ENCODE assay signal across 17 cellular contexts in the genomic region with DNA sequence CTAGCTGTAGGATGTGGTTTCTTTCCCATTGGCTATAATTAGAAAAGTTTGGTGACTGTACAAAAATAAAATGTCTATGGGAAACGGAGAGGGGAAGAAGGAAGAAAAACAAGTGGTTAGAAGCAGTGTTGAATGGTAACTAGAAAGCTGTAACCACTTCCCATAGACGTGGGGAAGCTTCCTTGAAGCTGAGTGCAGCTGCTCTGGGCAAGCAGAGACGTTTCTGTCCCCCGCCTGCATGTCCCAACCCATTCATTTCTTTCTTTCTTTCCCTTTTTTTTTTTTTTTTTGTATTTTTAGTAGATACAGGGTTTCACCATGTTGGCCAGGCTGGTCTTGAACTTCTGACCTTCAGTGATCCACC.
DNase-seq lines count a peak whose midpoint lies in the region; ATAC-seq and TF ChIP-seq lines count a peak whose summit lies in the region.
"Had no signal": no experiment of that assay in that cellular context is flagged by ENCODE, and none has a peak within 500 bp of the region (broad histone marks: within the 10 kb centered on the region; RNA-seq: fewer than 3 reads in every experiment).

No MANE protein-coding gene starts in this region.

- CTCF ChIA-PET in activated CD8-positive, alpha-beta T cell treated with anti-CD3 and anti-CD28 coated beads for 36 hours (lab: Charles Lee), result no interaction called here

- no peaks in the 10 kb centered on the region for H3K27me3 Mint-ChIP-seq in activated CD8-positive, alpha-beta T cell treated with anti-CD3 and anti-CD28 coated beads for 36 hours
- peaks cover 1 to 4% (median 2%) of the 10 kb centered on the region in 3 donors for H3K27me3 Mint-ChIP-seq in immature natural killer cell (ENCODE audit: low read depth in 3 of 3)

- no peak for TF ChIP-seq EP300 in suprapubic skin (IDR thresholded peaks at IDR 0.05)

- POLR2A ChIA-PET in activated CD8-positive, alpha-beta T cell treated with anti-CD3 and anti-CD28 coated beads for 36 hours (lab: Charles Lee), result interaction anchor here (0.7 kb wide), 2 partner anchors 174 to 329 kb away, joined by 3 to 6 read pairs; no protein-coding TSS in a partner anchor

- no peaks in the 10 kb centered on the region for H3K9me3 ChIP-seq in suprapubic skin
- H3K9me3 ChIP-seq in colonic mucosa, result no peaks in the 10 kb centered on the region
- H3K9me3 ChIP-seq: breast epithelium, heart right ventricle, SJSA1 had no signal

- H3K9ac ChIP-seq in colonic mucosa (ENCODE audit: low read depth in 2 of 2, low read length in 2 of 2), result no peak overlapping the region

- peaks cover 3% of the 10 kb centered on the region for H3K4me1 Mint-ChIP-seq in activated CD8-positive, alpha-beta T cell treated with anti-CD3 and anti-CD28 coated beads for 36 hours (ENCODE audit: low read depth)
- H3K4me1 Mint-ChIP-seq in immature natural killer cell, result peaks cover 23 to 28% of the 10 kb centered on the region in 2 donors
- H3K4me1 Mint-ChIP-seq: stimulated activated effector memory CD8-positive, alpha-beta T cell treated with anti-CD3 and anti-CD28 coated beads, Interleukin-12 subunit alpha, Interleukin-12 subunit beta, amount 100 ng/mL, for 72 hours had no signal

- H3K4me3 Mint-ChIP-seq in activated CD8-positive, alpha-beta T cell treated with anti-CD3 and anti-CD28 coated beads for 36 hours, result no peak overlapping the region
- H3K4me3 Mint-ChIP-seq in immature natural killer cell, result peak overlapping the region in 2 of 5 donors; percentile 21 to 62
- H3K4me3 Mint-ChIP-seq: stimulated activated effector memory CD8-positive, alpha-beta T cell treated with anti-CD3 and anti-CD28 coated beads, Interleukin-12 subunit alpha, Interleukin-12 subunit beta, amount 100 ng/mL, for 72 hours had no signal

- no peaks in the 10 kb centered on the region for H3K36me3 Mint-ChIP-seq in activated CD8-positive, alpha-beta T cell treated with anti-CD3 and anti-CD28 coated beads for 36 hours (ENCODE audit: low read depth)
- no peaks in the 10 kb centered on the region for H3K36me3 Mint-ChIP-seq in immature natural killer cell
- H3K36me3 Mint-ChIP-seq: stimulated activated effector memory CD8-positive, alpha-beta T cell treated with anti-CD3 and anti-CD28 coated beads, Interleukin-12 subunit alpha, Interleukin-12 subunit beta, amount 100 ng/mL, for 72 hours had no signal

- H3K4me3 ChIP-seq in GM12865 (ENCODE audit: low read depth, low read length) (no peak overlapping the region), suprapubic skin (no peak overlapping the region), colonic mucosa (no peak overlapping the region)
- H3K4me3 ChIP-seq: breast epithelium, heart right ventricle, SJSA1 had no signal

- 36% methylated on average over 4 of the region's 4 CpGs for WGBS in suprapubic skin

- ATAC-seq in GM19467 (IDR thresholded peaks at IDR 0.05; ENCODE audit: unreplicated experiment), result peak; percentile 83
- ATAC-seq in HG03460 (IDR thresholded peaks at IDR 0.05; ENCODE audit: unreplicated experiment), result peak; percentile 86
- ATAC-seq in activated CD8-positive, alpha-beta T cell treated with anti-CD3 and anti-CD28 coated beads for 36 hours, result peak; percentile 47
- ATAC-seq in HG02763 (IDR thresholded peaks at IDR 0.05; ENCODE audit: unreplicated experiment), result no peak
- ATAC-seq: activated CD4-positive, CD25-positive, alpha-beta regulatory T cell treated with anti-CD3 and anti-CD28 coated beads, Interleukin-2, amount 50 U/mL, for 24 hours; heart right ventricle; stimulated activated effector memory CD8-positive, alpha-beta T cell treated with anti-CD3 and anti-CD28 coated beads, Interleukin-12 subunit alpha, Interleukin-12 subunit beta, amount 100 ng/mL, for 72 hours had no signal

- intact Hi-C loops in activated CD8-positive, alpha-beta T cell treated with anti-CD3 and anti-CD28 coated beads for 36 hours (cut with micrococcal nuclease), result no loop called here
- intact Hi-C loops in colonic mucosa (cut with DNase I), result no loop called here

- no peak for TF ChIP-seq POLR2A in suprapubic skin (IDR thresholded peaks at IDR 0.05)

- no peaks in the 10 kb centered on the region for H3K9me3 Mint-ChIP-seq in activated CD8-positive, alpha-beta T cell treated with anti-CD3 and anti-CD28 coated beads for 36 hours
- no peaks in the 10 kb centered on the region for H3K9me3 Mint-ChIP-seq in immature natural killer cell
- H3K9me3 Mint-ChIP-seq: activated T-helper 2 cell treated with anti-CD3 and anti-CD28 coated beads, Interferon-gamma antibody, Interleukin-2, Interleukin-4, amounts not matched to agents 10 μg/mL and 5 μg/mL and 100 μg/mL, durations not matched to agents 14 hours and 24 hours and 36 hours; stimulated activated effector memory CD8-positive, alpha-beta T cell treated with anti-CD3 and anti-CD28 coated beads, Interleukin-12 subunit alpha, Interleukin-12 subunit beta, amount 100 ng/mL, for 72 hours had no signal

- H3K36me3 ChIP-seq in suprapubic skin (no peaks in the 10 kb centered on the region), colonic mucosa (no peaks in the 10 kb centered on the region)
- H3K36me3 ChIP-seq: breast epithelium, heart right ventricle, SJSA1 had no signal

- TF ChIP-seq CTCF in GM12865 (IDR thresholded peaks at IDR 0.05; ENCODE audit: insufficient read depth, low read depth, low read length, missing control alignments), result no peak
- no peak for TF ChIP-seq CTCF in activated CD8-positive, alpha-beta T cell treated with anti-CD3 and anti-CD28 coated beads for 36 hours (IDR thresholded peaks at IDR 0.05)
- no peak for TF ChIP-seq CTCF in suprapubic skin (IDR thresholded peaks at IDR 0.05)
- TF ChIP-seq CTCF in colonic mucosa (IDR thresholded peaks at IDR 0.05), result no peak

- H3K27me3 ChIP-seq in suprapubic skin (peaks cover 3% of the 10 kb centered on the region), colonic mucosa (no peaks in the 10 kb centered on the region)
- H3K27me3 ChIP-seq: breast epithelium, SJSA1 had no signal

- H3K27ac Mint-ChIP-seq in activated CD8-positive, alpha-beta T cell treated with anti-CD3 and anti-CD28 coated beads for 36 hours, result no peak overlapping the region
- H3K27ac Mint-ChIP-seq in immature natural killer cell, result no peak overlapping the region
- H3K27ac Mint-ChIP-seq: activated T-helper 2 cell treated with anti-CD3 and anti-CD28 coated beads, Interferon-gamma antibody, Interleukin-2, Interleukin-4, amounts not matched to agents 10 μg/mL and 5 μg/mL and 100 μg/mL, durations not matched to agents 14 hours and 24 hours and 36 hours; stimulated activated effector memory CD8-positive, alpha-beta T cell treated with anti-CD3 and anti-CD28 coated beads, Interleukin-12 subunit alpha, Interleukin-12 subunit beta, amount 100 ng/mL, for 72 hours had no signal

- peak; percentile 11 for DNase-seq in GM12865 (ENCODE audit: low read depth)
- DNase-seq in activated CD8-positive, alpha-beta T cell treated with anti-CD3 and anti-CD28 coated beads for 36 hours, result peak; percentile 9
- no peak for DNase-seq in suprapubic skin (ENCODE audit: low spot score in 2 of 2)
- DNase-seq in colonic mucosa, result no peak
- no peak for DNase-seq in immature natural killer cell
- DNase-seq: heart right ventricle, IMR-90, NCI-H345, occipital lobe had no signal

- H3K27ac ChIP-seq in suprapubic skin (no peak overlapping the region), colonic mucosa (no peak overlapping the region)
- H3K27ac ChIP-seq: breast epithelium, heart right ventricle, SJSA1 had no signal

- H3K4me1 ChIP-seq in suprapubic skin (no peaks in the 10 kb centered on the region), colonic mucosa (no peaks in the 10 kb centered on the region)
- H3K4me1 ChIP-seq: breast epithelium, SJSA1 had no signal

Comparison
In these comparisons a context has a peak if more than half of its experiments do, and no peak if none do; other contexts are left out.
1. DNase-seq: peak in GM12865 (single experiment) and activated CD8-positive, alpha-beta T cell treated with anti-CD3 and anti-CD28 coated beads for 36 hours (single experiment); none in suprapubic skin (0 of 2), colonic mucosa (single experiment) and immature natural killer cell (0 of 3).